Comparison of ENCODE assay signal across 16 cellular contexts in genomic region chr1:85460555-85461088, GRCh38. TPM values are rescaled to one million over a fixed set of nuclear protein-coding genes. Genes with fewer than 3 reads are reported as not detected.
DNase-seq lines count a peak whose midpoint lies in the region; TF ChIP-seq lines count a peak whose summit lies in the region.
"Had no signal": no experiment of that assay in that cellular context is flagged by ENCODE, and none has a peak within 500 bp of the region (broad histone marks: within the 10 kb centered on the region; RNA-seq: fewer than 3 reads in every experiment).

No MANE protein-coding gene starts in this region.

- H3K27ac ChIP-seq in breast epithelium: peak overlapping the region; percentile 15 to 23
- no peak overlapping the region for H3K27ac ChIP-seq in mesenchymal stem cell (ENCODE audit: low read length, poor library complexity, severe bottlenecking)
- H3K27ac ChIP-seq: neutrophil had no signal

- H3K36me3 Mint-ChIP-seq in MCF 10A (ENCODE audit: insufficient read depth, unreplicated experiment) (no peaks in the 10 kb centered on the region), chondrocyte (ENCODE audit: low read depth) (peaks cover 5% of the 10 kb centered on the region)
- H3K36me3 Mint-ChIP-seq: T-cell had no signal

- H3K4ac ChIP-seq in mesenchymal stem cell (ENCODE audit: low read depth in 1 of 2, low read length in 2 of 2): peak overlapping the region in 1 of 2 experiments; percentile 58

- H3K4me1 Mint-ChIP-seq in MCF 10A (ENCODE audit: insufficient read depth, unreplicated experiment) (peaks cover 11% of the 10 kb centered on the region), chondrocyte (ENCODE audit: low read depth) (peaks cover 66% of the 10 kb centered on the region)

- no peak overlapping the region for H3K27ac Mint-ChIP-seq in MCF 10A (ENCODE audit: low read depth, unreplicated experiment)
- peak overlapping the region; percentile 27 for H3K27ac Mint-ChIP-seq in chondrocyte (ENCODE audit: unreplicated experiment)
- H3K27ac Mint-ChIP-seq: stimulated activated naive CD8-positive, alpha-beta T cell treated with anti-CD3 and anti-CD28 coated beads, Interleukin-15, Interleukin-2, amounts not matched to agents 100 ng/mL and 50 ng/mL, for 24 hours; T-cell had no signal

- H3K18ac ChIP-seq in mesenchymal stem cell (ENCODE audit: low read depth in 1 of 2, low read length in 2 of 2): no peak overlapping the region

- H3K36me3 ChIP-seq in breast epithelium (no peaks in the 10 kb centered on the region), mesenchymal stem cell (ENCODE audit: control insufficient read depth in 1 of 2, insufficient read depth in 2 of 2, low read depth in 1 of 2, low read length in 2 of 2) (no peaks in the 10 kb centered on the region)
- H3K36me3 ChIP-seq: neutrophil had no signal

- no peak overlapping the region for H2AK5ac ChIP-seq in mesenchymal stem cell (ENCODE audit: low read length, severe bottlenecking)

- H4K8ac ChIP-seq in mesenchymal stem cell (ENCODE audit: low read length): no peak overlapping the region

- peak overlapping the region in 1 of 2 experiments; percentile 42 for H2BK12ac ChIP-seq in mesenchymal stem cell (ENCODE audit: low read length in 2 of 2)

- no peak overlapping the region for H3K4me3 ChIP-seq in breast epithelium
- no peak overlapping the region for H3K4me3 ChIP-seq in mesenchymal stem cell (ENCODE audit: insufficient read depth in 1 of 2, low read depth in 1 of 2, low read length in 2 of 2)
- H3K4me3 ChIP-seq: skin epidermis had no signal

- no peak overlapping the region for H2BK120ac ChIP-seq in mesenchymal stem cell (ENCODE audit: low read depth, low read length)

- TF ChIP-seq CTCF in breast epithelium (IDR thresholded peaks at IDR 0.05) (no peak), MCF 10A (IDR thresholded peaks at IDR 0.05; ENCODE audit: unreplicated experiment) (no peak), chondrocyte (IDR thresholded peaks at IDR 0.05) (no peak)

- peak overlapping the region; percentile 4 for H3K9ac ChIP-seq in mesenchymal stem cell (ENCODE audit: low read length)

- BruUV-seq in MCF 10A (replicated peaks; lab: Mats Ljungman, UMichigan): no TSS peak

- POLR2A ChIA-PET in MCF 10A (lab: Yijun Ruan, JAX): no interaction called here

- DNase-seq in breast epithelium (ENCODE audit: low spot score in 2 of 2): peak in 1 of 2 donors; percentile 20
- DNase-seq in MCF 10A (ENCODE audit: unreplicated experiment): no peak
- DNase-seq in chondrocyte (ENCODE audit: low spot score): no peak
- no peak for DNase-seq in mesenchymal stem cell
- DNase-seq in posterior vena cava (ENCODE audit: low spot score): no peak
- no peak for DNase-seq in cerebellar cortex (ENCODE audit: low spot score)
- no peak for DNase-seq in CD1c-positive myeloid dendritic cell (ENCODE audit: extremely low spot score)
- DNase-seq in activated T-cell treated with anti-CD3 and anti-CD28 coated beads for 4 hours: no peak
- DNase-seq: ACHN; activated CD4-positive, CD25-positive, alpha-beta regulatory T cell treated with anti-CD3 and anti-CD28 coated beads, Interleukin-2, amount 50 U/mL, for 72 hours; H7; hippocampal formation; T-cell had no signal

- no peak overlapping the region for H4K91ac ChIP-seq in mesenchymal stem cell (ENCODE audit: low read length)

- H2BK15ac ChIP-seq in mesenchymal stem cell (ENCODE audit: low read depth, poor library complexity, severe bottlenecking): no peak overlapping the region

- H2BK5ac ChIP-seq in mesenchymal stem cell (ENCODE audit: low read depth, low read length, poor library complexity, severe bottlenecking): no peak overlapping the region

- WGBS in mesenchymal stem cell: 69% methylated on average over 1 of the region's 2 CpGs

- no peak overlapping the region for H3K4me2 ChIP-seq in mesenchymal stem cell (ENCODE audit: low read length, poor library complexity, severe bottlenecking)

- no peaks in the 10 kb centered on the region for H3K9me3 ChIP-seq in breast epithelium
- H3K9me3 ChIP-seq in mesenchymal stem cell (ENCODE audit: control insufficient read depth, low read length): no peaks in the 10 kb centered on the region
- H3K9me3 ChIP-seq: neutrophil had no signal

- H3K9me3 Mint-ChIP-seq in MCF 10A (ENCODE audit: unreplicated experiment) (no peaks in the 10 kb centered on the region), chondrocyte (ENCODE audit: low read depth) (no peaks in the 10 kb centered on the region)
- H3K9me3 Mint-ChIP-seq: stimulated activated naive CD8-positive, alpha-beta T cell treated with anti-CD3 and anti-CD28 coated beads, Interleukin-15, Interleukin-2, amounts not matched to agents 100 ng/mL and 50 ng/mL, for 24 hours; T-cell had no signal

- H3K14ac ChIP-seq in mesenchymal stem cell (ENCODE audit: low read length in 2 of 2): no peak overlapping the region

- no peaks in the 10 kb centered on the region for H3K4me1 ChIP-seq in breast epithelium
- peaks cover 10% of the 10 kb centered on the region for H3K4me1 ChIP-seq in mesenchymal stem cell (ENCODE audit: control insufficient read depth, insufficient read depth, low read depth, low read length)

- CTCF ChIA-PET in MCF 10A (lab: Yijun Ruan, JAX): no interaction called here

- H3K27me3 ChIP-seq in breast epithelium: no peaks in the 10 kb centered on the region
- H3K27me3 ChIP-seq in mesenchymal stem cell (ENCODE audit: control insufficient read depth in 1 of 2, insufficient read depth in 1 of 2, low read length in 2 of 2): no peaks in the 10 kb centered on the region

- no peak for TF ChIP-seq POLR2A in breast epithelium (IDR thresholded peaks at IDR 0.05)

- no peak overlapping the region for H2AFZ ChIP-seq in mesenchymal stem cell (ENCODE audit: low read depth, low read length)

- H3K79me1 ChIP-seq in mesenchymal stem cell (replicated peaks; ENCODE audit: low read length, poor library complexity, severe bottlenecking): peaks cover 14% of the 10 kb centered on the region

- H3K4me3 Mint-ChIP-seq in MCF 10A (ENCODE audit: unreplicated experiment) (no peak overlapping the region), chondrocyte (ENCODE audit: unreplicated experiment) (no peak overlapping the region)
- H3K4me3 Mint-ChIP-seq: stimulated activated naive CD8-positive, alpha-beta T cell treated with anti-CD3 and anti-CD28 coated beads, Interleukin-15, Interleukin-2, amounts not matched to agents 100 ng/mL and 50 ng/mL, for 24 hours; T-cell had no signal

- no peaks in the 10 kb centered on the region for H3K27me3 Mint-ChIP-seq in MCF 10A (ENCODE audit: insufficient read depth, unreplicated experiment)
- H3K27me3 Mint-ChIP-seq in chondrocyte (ENCODE audit: low read depth): no peaks in the 10 kb centered on the region

- intact Hi-C loops in breast epithelium (cut with DNase I; ENCODE audit: low total_unique reads): no loop called here
- intact Hi-C loops in MCF 10A (cut with micrococcal nuclease): loop anchor here (10.0 kb wide), 1 partner anchor 136 kb away; no protein-coding TSS in a partner anchor
- intact Hi-C loops in posterior vena cava (cut with DNase I): loop anchor here in 1 of 2 donors (10.0 kb wide), 2 partner anchors 124 to 126 kb away; partner anchors contain the start of gene CCN1

- H3K23ac ChIP-seq in mesenchymal stem cell (ENCODE audit: low read length in 2 of 2): no peak overlapping the region

RNA-seq across cellular contexts. Expression of gene DDAH1, which starts 4.3 kb away (rescaled TPM):
- total RNA-seq in breast epithelium (10 to 100 TPM in 2 of 3 donors, 1 to 10 TPM in 1; 9.3 to 24.3 (median 23.9) TPM), MCF 10A (2022) (4.3 and 7.9 TPM in 2 replicates), chondrocyte (91.8 to 93.0 TPM (median 92.7 TPM) in 3 replicates), posterior vena cava (10 to 100 TPM; 31.8 to 46.1 TPM)
- 48.3 TPM for polyA plus RNA-seq in mesenchymal stem cell (2013, experiment 1 of 2)
- 48.6 TPM for polyA plus RNA-seq in mesenchymal stem cell (2013, experiment 2 of 2)
